ENCODE assay signal across 21 cellular contexts in the genomic region with DNA sequence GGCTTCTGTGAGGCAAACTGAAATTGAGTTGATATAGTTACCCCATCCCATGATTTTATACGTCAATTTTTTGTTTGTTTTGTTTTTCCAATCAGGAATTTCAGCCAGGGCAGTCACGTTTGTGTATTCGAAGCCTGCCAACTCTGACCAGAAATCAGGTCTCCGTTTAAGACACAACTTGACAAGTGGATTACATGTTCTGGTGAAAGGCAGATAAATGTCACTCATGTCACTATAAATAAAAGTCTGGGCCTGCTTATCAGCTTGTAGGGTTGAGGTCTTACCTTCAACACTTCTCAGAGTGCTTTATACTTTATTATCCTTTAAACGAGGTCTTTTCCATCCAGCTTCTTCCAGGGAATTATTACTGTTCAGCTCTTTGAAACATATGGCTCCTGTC. TPM values are rescaled to one million over a fixed set of nuclear protein-coding genes. Genes with fewer than 3 reads are reported as not detected.
DNase-seq lines count a peak whose midpoint lies in the region; ATAC-seq, FAIRE-seq and TF ChIP-seq lines count a peak whose summit lies in the region.
"Had no signal": no experiment of that assay in that cellular context is flagged by ENCODE, and none has a peak within 500 bp of the region (broad histone marks: within the 10 kb centered on the region; RNA-seq: fewer than 3 reads in every experiment).

No MANE protein-coding gene starts in this region.

- no peak overlapping the region for H3K4me3 Mint-ChIP-seq in activated naive CD4-positive, alpha-beta T cell treated with anti-CD3 and anti-CD28 coated beads for 36 hours
- H3K4me3 Mint-ChIP-seq: B cell; CD4-positive, alpha-beta T cell; CD8-positive, alpha-beta T cell had no signal

- TF ChIP-seq EP300 in A549 (IDR thresholded peaks at IDR 0.05) = no peak
- TF ChIP-seq EP300 in K562 (IDR thresholded peaks at IDR 0.05; ENCODE audit: low read length) = no peak

- POLR2A ChIA-PET in A549 (lab: Yijun Ruan, JAX) = interaction anchor here (1.3 kb wide), 1 partner anchor 8 kb away, joined by 7 read pairs; a partner anchor contains a TSS
- POLR2A ChIA-PET in K562 (lab: Yijun Ruan, JAX) = no interaction called here

- H2AFZ ChIP-seq in K562 (ENCODE audit: low read depth, low read length) = no peak overlapping the region

- H3K9me1 ChIP-seq in K562 (ENCODE audit: control insufficient read depth, insufficient read depth, low read length) = no peaks in the 10 kb centered on the region

- no TSS peak for BruUV-seq in K562 (replicated peaks; lab: Mats Ljungman, UMichigan)

- H4K20me1 ChIP-seq in K562 (replicated peaks; ENCODE audit: control insufficient read depth, insufficient read depth, low read length) = no peaks in the 10 kb centered on the region
- H4K20me1 ChIP-seq: BLaER1 treated with 17β-estradiol and CSF1 and Interleukin-3, amounts not matched to agents 10 nM and 100 nM had no signal

- H3K27me3 Mint-ChIP-seq in activated naive CD4-positive, alpha-beta T cell treated with anti-CD3 and anti-CD28 coated beads for 36 hours (ENCODE audit: low read depth) = peaks cover 5% of the 10 kb centered on the region

- CTCF ChIA-PET in A549 (lab: Yijun Ruan, JAX) = interaction anchor here (1.5 to 1.9 kb wide), 3 partner anchors 17 to 320 kb away, joined by 4 to 6 read pairs (median 5); no protein-coding TSS in a partner anchor
- CTCF ChIA-PET in K562 (lab: Yijun Ruan, JAX; ENCODE audit: low intra/inter-chr PET ratio) = no interaction called here
- CTCF ChIA-PET in activated naive CD4-positive, alpha-beta T cell treated with anti-CD3 and anti-CD28 coated beads for 36 hours (lab: Charles Lee) = interaction anchor here (0.7 kb wide), 1 partner anchor 29 kb away, joined by 8 read pairs; no protein-coding TSS in a partner anchor

- no peaks in the 10 kb centered on the region for H3K36me3 ChIP-seq in K562 (ENCODE audit: control insufficient read depth, insufficient read depth, low read length)
- H3K36me3 ChIP-seq: BLaER1 treated with 17β-estradiol and CSF1 and Interleukin-3, amounts not matched to agents 10 nM and 100 nM had no signal

- H3K4me2 ChIP-seq in A549 (no peak overlapping the region), K562 (ENCODE audit: insufficient read depth, low read length) (no peak overlapping the region)
- H3K4me2 ChIP-seq: BLaER1 treated with 17β-estradiol and CSF1 and Interleukin-3, amounts not matched to agents 10 nM and 100 nM had no signal

- H3K27ac ChIP-seq in right cardiac atrium (ENCODE audit: low read length) (no peak overlapping the region), A549 (no peak overlapping the region), K562 (ENCODE audit: extremely low read depth, low read depth, low read length) (no peak overlapping the region)
- H3K27ac ChIP-seq: 22Rv1; BLaER1 treated with 17β-estradiol and CSF1 and Interleukin-3, amounts not matched to agents 10 nM and 100 nM; C4-2B had no signal

- TF ChIP-seq POLR2A in A549 (IDR thresholded peaks at IDR 0.05; ENCODE audit: low read length) (no peak), K562 (conservative IDR thresholded peaks at IDR 0.05) (no peak)

- no peaks in the 10 kb centered on the region for H3K36me3 Mint-ChIP-seq in activated naive CD4-positive, alpha-beta T cell treated with anti-CD3 and anti-CD28 coated beads for 36 hours (ENCODE audit: low read depth)
- H3K36me3 Mint-ChIP-seq: CD8-positive, alpha-beta T cell had no signal

- 33% methylated on average over 5 of the region's 5 CpGs for WGBS in right cardiac atrium
- WGBS in A549 (ENCODE audit: missing lambda C conversion rate) = 30% methylated on average over 5 of the region's 5 CpGs
- 3% methylated on average over 5 of the region's 5 CpGs for WGBS in K562 (ENCODE audit: insufficient coverage, low coverage, missing lambda C conversion rate)

- H3K4me3 ChIP-seq in right cardiac atrium (ENCODE audit: low read length) = no peak overlapping the region
- H3K4me3 ChIP-seq in A549 = no peak overlapping the region
- no peak overlapping the region for H3K4me3 ChIP-seq in K562
- H3K4me3 ChIP-seq: BLaER1 treated with 17β-estradiol and CSF1 and Interleukin-3, amounts not matched to agents 10 nM and 100 nM had no signal

- H3K4me1 Mint-ChIP-seq in activated naive CD4-positive, alpha-beta T cell treated with anti-CD3 and anti-CD28 coated beads for 36 hours (ENCODE audit: low read depth) = no peaks in the 10 kb centered on the region
- H3K4me1 Mint-ChIP-seq: B cell had no signal

- H3K27ac Mint-ChIP-seq in activated naive CD4-positive, alpha-beta T cell treated with anti-CD3 and anti-CD28 coated beads for 36 hours = no peak overlapping the region
- H3K27ac Mint-ChIP-seq: B cell; CD4-positive, alpha-beta T cell; CD8-positive, alpha-beta T cell had no signal

- H3K9me3 ChIP-seq in right cardiac atrium (ENCODE audit: control insufficient read depth, low read length) = no peaks in the 10 kb centered on the region
- H3K9me3 ChIP-seq in A549 = no peaks in the 10 kb centered on the region
- no peaks in the 10 kb centered on the region for H3K9me3 ChIP-seq in K562 (replicated peaks; ENCODE audit: control insufficient read depth, insufficient read depth, low read depth, low read length)
- H3K9me3 ChIP-seq: BLaER1 treated with 17β-estradiol and CSF1 and Interleukin-3, amounts not matched to agents 10 nM and 100 nM; Caco-2 had no signal

- H3K9me3 Mint-ChIP-seq in activated naive CD4-positive, alpha-beta T cell treated with anti-CD3 and anti-CD28 coated beads for 36 hours = no peaks in the 10 kb centered on the region
- H3K9me3 Mint-ChIP-seq: CD4-positive, alpha-beta T cell; CD8-positive, alpha-beta T cell had no signal

- TF ChIP-seq CTCF in A549 (IDR thresholded peaks at IDR 0.05) = no peak
- TF ChIP-seq CTCF in K562 (IDR thresholded peaks at IDR 0.05 in 2 of 3, conservative IDR thresholded peaks at IDR 0.05 in 1 of 3; ENCODE audit: insufficient read depth in 2 of 3, low read depth in 1 of 3, low read length in 3 of 3) = no peak

- TF ChIP-seq RAD21 in A549 (conservative IDR thresholded peaks at IDR 0.05 in 1 of 2, IDR thresholded peaks at IDR 0.05 in 1 of 2) = no peak
- no peak for TF ChIP-seq RAD21 in K562 (CRISPR knock-in tag; conservative IDR thresholded peaks at IDR 0.05 in 1 of 2, IDR thresholded peaks at IDR 0.05 in 1 of 2)

- DNase-seq in Right ventricle myocardium superior (no peak), right cardiac atrium (no peak), A549 (ENCODE audit: low read depth in 1 of 2, low spot score in 1 of 2) (no peak), K562 (ENCODE audit: extremely low read depth in 1 of 4, low spot score in 3 of 4) (no peak)
- DNase-seq in activated naive CD4-positive, alpha-beta T cell treated with anti-CD3 and anti-CD28 coated beads for 36 hours = no peak
- DNase-seq: AML-193; Caco-2; Calu3; CD4-positive, alpha-beta T cell; CD8-positive, alpha-beta T cell; DMS79 treated with DMSO at 0.1 percent for 48 hours; GF-D8 had no signal

- no peak overlapping the region for H3K9ac ChIP-seq in K562 (ENCODE audit: insufficient read depth in 1 of 2, low read depth in 2 of 2, low read length in 2 of 2)
- H3K9ac ChIP-seq: BLaER1 treated with 17β-estradiol and CSF1 and Interleukin-3, amounts not matched to agents 10 nM and 100 nM had no signal

- peak; percentile 68 for ATAC-seq in Right ventricle myocardium superior (ENCODE audit: poor library complexity)
- ATAC-seq in right cardiac atrium = no peak
- no peak for ATAC-seq in A549
- no peak for ATAC-seq in K562
- ATAC-seq: CD8-positive, alpha-beta T cell had no signal

- intact Hi-C loops in Right ventricle myocardium superior (cut with DNase I) (no loop called here), right cardiac atrium (cut with DNase I) (no loop called here), K562 (cut with micrococcal nuclease) (no loop called here)
- intact Hi-C loops in activated naive CD4-positive, alpha-beta T cell treated with anti-CD3 and anti-CD28 coated beads for 36 hours (cut with micrococcal nuclease) = no loop called here

- FAIRE-seq in A549 (lab: Jason Lieb, UNC) = peak; percentile 88
- no peak for FAIRE-seq in K562 (lab: Jason Lieb, UNC)
- FAIRE-seq: A204.1, D721Med, G401.6, GM12891, GM19239 had no signal

- H3K4me1 ChIP-seq in right cardiac atrium (ENCODE audit: control insufficient read depth, insufficient read depth, low read length) (no peaks in the 10 kb centered on the region), A549 (no peaks in the 10 kb centered on the region), K562 (replicated peaks in 1 of 2; ENCODE audit: control insufficient read depth in 2 of 2, insufficient read depth in 2 of 2, low read length in 2 of 2) (no peaks in the 10 kb centered on the region)
- H3K4me1 ChIP-seq: BLaER1 treated with 17β-estradiol and CSF1 and Interleukin-3, amounts not matched to agents 10 nM and 100 nM; Caco-2 had no signal

- H3K27me3 ChIP-seq in right cardiac atrium (ENCODE audit: control insufficient read depth, insufficient read depth) = no peaks in the 10 kb centered on the region
- H3K27me3 ChIP-seq in K562 (ENCODE audit: control insufficient read depth in 2 of 2, insufficient read depth in 2 of 2, low read length in 2 of 2) = no peaks in the 10 kb centered on the region
- H3K27me3 ChIP-seq: BLaER1 treated with 17β-estradiol and CSF1 and Interleukin-3, amounts not matched to agents 10 nM and 100 nM had no signal

- H3K79me2 ChIP-seq in K562 (ENCODE audit: control insufficient read depth, insufficient read depth, low read length) = no peaks in the 10 kb centered on the region

- in situ Hi-C loops in K562 (cut with MboI) = no loop called here

RNA-seq across cellular contexts. Expression of a gene that starts 8.4 kb away (rescaled TPM):
- total RNA-seq in Right ventricle myocardium superior (31.7 TPM), right cardiac atrium (10 to 100 TPM; 32.0 to 34.7 (median 33.8) TPM), K562 (2014; rRNA removed) (41.8 and 43.0 TPM in 2 replicates), K562 (2014; rRNA removed; fragmentation: Illumina TruSeq; extraction: Trizol) (67.3 and 75.5 TPM in 2 replicates), K562 (2015; rRNA removed; fragmentation: Illumina TruSeq; extraction: Trizol) (57.2 and 58.3 TPM in 2 replicates), K562 (2021) (45.1 and 45.5 TPM in 2 replicates)
- polyA plus RNA-seq in right cardiac atrium (13.2 TPM), A549 (2011; rRNA removed) (151 and 192 TPM in 2 replicates), A549 (2017; fragmentation: RNase III; extraction: RNeasy Plus Mini Kit Qiagen cat#74134 plus additional on column Dnase treatment) (123 to 125 TPM (median 125 TPM) in 3 replicates), K562 (2011; rRNA removed) (51.9 and 67.3 TPM in 2 replicates), K562 (2014; fragmentation: Illumina TruSeq; extraction: Trizol) (55.1 and 62.7 TPM in 2 replicates), K562 (2014; fragmentation: Nextera tagmentation; extraction: Ambion mirVana) (10 to 100 TPM; 43.4 to 51.4 TPM), K562 (2014; rRNA removed) (40.7 and 44.0 TPM in 2 replicates)
- polyA plus RNA-seq in A549 (2012; cell fraction: cytosol; rRNA removed) = 52.7 and 53.2 TPM in 2 replicates
- 43.1 and 56.8 TPM in 2 replicates for polyA plus RNA-seq in A549 (2012; cell fraction: nucleus; rRNA removed)
- 60.3 and 64.8 TPM in 2 replicates for polyA minus RNA-seq in A549 (2011; rRNA and poly(A)+ RNA removed)
- 18.4 and 43.0 TPM in 2 replicates for total RNA-seq in K562 (2011; cell fraction: chromatin; rRNA removed; ENCODE audit: low replicate concordance)
- total RNA-seq in K562 (2011; cell fraction: nucleolus; rRNA removed) = 10.5 and 12.4 TPM in 2 replicates
- 17.9 and 18.3 TPM in 2 replicates for total RNA-seq in K562 (2011; cell fraction: nucleoplasm; rRNA removed)
- 20.4 and 30.0 TPM in 2 replicates for polyA plus RNA-seq in K562 (2011; cell fraction: cytosol; rRNA removed)
- polyA plus RNA-seq in K562 (2011; cell fraction: nucleus; rRNA removed) = 32.4 and 45.0 TPM in 2 replicates
- 37.0 and 48.6 TPM in 2 replicates for polyA plus RNA-seq in K562 (2012)
- 78.4 and 80.1 TPM in 2 replicates for polyA minus RNA-seq in K562 (2011; rRNA and poly(A)+ RNA removed)
- polyA minus RNA-seq in K562 (2011; cell fraction: cytosol; rRNA and poly(A)+ RNA removed) = 23.7 and 30.4 TPM in 2 replicates
- 15.3 and 26.2 TPM in 2 replicates for polyA minus RNA-seq in K562 (2011; cell fraction: nucleus; rRNA and poly(A)+ RNA removed)
- total RNA-seq in activated naive CD4-positive, alpha-beta T cell treated with anti-CD3 and anti-CD28 coated beads for 36 hours = 10 to 100 TPM; 76.5 to 81.9 TPM
